In genomic region chr5:148382961-148383360, GRCh38 we compare ENCODE assay signal across 9 cellular contexts. TPM values are rescaled to one million over a fixed set of nuclear protein-coding genes. Genes with fewer than 3 reads are reported as not detected.
DNase-seq lines count a peak whose midpoint lies in the region; ATAC-seq, FAIRE-seq and TF ChIP-seq lines count a peak whose summit lies in the region.
"Had no signal": no experiment of that assay in that cellular context is flagged by ENCODE, and none has a peak within 500 bp of the region (broad histone marks: within the 10 kb centered on the region; RNA-seq: fewer than 3 reads in every experiment).

No MANE protein-coding gene starts in this region.

- H3K36me3 ChIP-seq in Caco-2 (ENCODE audit: control insufficient read depth, insufficient read depth, low read length) (no peaks in the 10 kb centered on the region), PC-3 (ENCODE audit: low read depth, low read length) (peaks cover 2% of the 10 kb centered on the region; the same call in 1 of the 2 replicates), pancreas (no peaks in the 10 kb centered on the region)

- BruUV-seq in Caco-2 (replicated peaks; lab: Mats Ljungman, UMichigan) (TSS peak; percentile 91), PC-3 (replicated peaks; lab: Mats Ljungman, UMichigan) (no TSS peak)

- CTCF ChIA-PET in Caco-2 (lab: Charles Lee): interaction anchor here (0.7 kb wide), 1 partner anchor 58 kb away, joined by 3 read pairs; no protein-coding TSS in a partner anchor
- CTCF ChIA-PET in PC-3 (lab: Charles Lee): no interaction called here

- intact Hi-C loops in Caco-2 (cut with micrococcal nuclease; ENCODE audit: unreplicated experiment): loop anchor here (1.0 to 2.0 kb wide), 2 partner anchors 15 to 236 kb away; no protein-coding TSS in a partner anchor
- intact Hi-C loops in PC-3 (cut with micrococcal nuclease): no loop called here
- intact Hi-C loops in pancreas (cut with DNase I): no loop called here
- intact Hi-C loops in posterior cingulate gyrus (cut with DNase I): no loop called here

- H3K9me2 ChIP-seq in PC-3 (replicated peaks; ENCODE audit: low read length): no peaks in the 10 kb centered on the region

- WGBS in pancreas, 2 donors: 15% methylated on average over 4 of the region's 4 CpGs

- H3K27me3 ChIP-seq in Caco-2 (replicated peaks; ENCODE audit: control insufficient read depth, insufficient read depth, low read length): no peaks in the 10 kb centered on the region
- no peaks in the 10 kb centered on the region for H3K27me3 ChIP-seq in PC-3 (ENCODE audit: low read length)
- no peaks in the 10 kb centered on the region for H3K27me3 ChIP-seq in pancreas

- peaks cover 9% of the 10 kb centered on the region for H3K36me3 Mint-ChIP-seq in Caco-2 (ENCODE audit: insufficient read depth, unreplicated experiment)

- H3K9ac ChIP-seq in PC-3 (ENCODE audit: low read length): peak overlapping the region; percentile 95

- DNase-seq in Caco-2 (no peak), PC-3 (peak; percentile 18), epithelial cell of proximal tubule (ENCODE audit: low read depth) (no peak), pancreas (no peak), iPS-NIHi7 (ENCODE audit: extremely low spot score) (no peak), NCI-H2029 (lab: John Stamatoyannopoulos, UW) (no peak), posterior cingulate gyrus (no peak)

- H3K79me2 ChIP-seq in PC-3 (ENCODE audit: low read length): peaks cover 49% of the 10 kb centered on the region

- peak overlapping the region; percentile 98 for H3K27ac Mint-ChIP-seq in Caco-2 (ENCODE audit: unreplicated experiment)

- POLR2A ChIA-PET in Caco-2 (lab: Charles Lee) (interaction anchor here (0.8 to 1.1 kb wide), 2 partner anchors 16 to 22 kb away, joined by 3 to 5 read pairs; no protein-coding TSS in a partner anchor), PC-3 (lab: Charles Lee; ENCODE audit: unreplicated experiment) (interaction anchor here (0.6 kb wide), 1 partner anchor 203 kb away, joined by 3 read pairs; no protein-coding TSS in a partner anchor)

- H3K4me3 ChIP-seq in Caco-2 (ENCODE audit: low read depth, low read length) (peak overlapping the region; percentile 74), PC-3 (ENCODE audit: low read length) (peak overlapping the region; percentile 91), epithelial cell of proximal tubule (ENCODE audit: low read depth, low read length) (peak overlapping the region; percentile 90), pancreas (peak overlapping the region; percentile 64 to 96 (median 72))

- H3K4me2 ChIP-seq in PC-3 (ENCODE audit: low read length): peak overlapping the region; percentile 98

- ATAC-seq in PC-3: no peak
- peak in 3 of 4 donors; percentile 12 to 24 (median 15) for ATAC-seq in pancreas
- ATAC-seq in GM21576 (IDR thresholded peaks at IDR 0.05; ENCODE audit: unreplicated experiment): no peak

- H3F3A ChIP-seq in PC-3 (ENCODE audit: low read length, unreplicated experiment): no peaks in the 10 kb centered on the region

- H3K4me1 ChIP-seq in Caco-2 (peaks cover 16% of the 10 kb centered on the region), PC-3 (ENCODE audit: insufficient read depth, low read length) (peaks cover 43% of the 10 kb centered on the region), pancreas (peaks cover 10 to 18% (median 13%) of the 10 kb centered on the region in 3 donors)

- TF ChIP-seq CTCF in Caco-2 (IDR thresholded peaks at IDR 0.05; ENCODE audit: insufficient read depth in 1 of 2, low read depth in 1 of 2, low read length in 1 of 2, severe bottlenecking in 1 of 2, unreplicated experiment in 1 of 2) (no peak), PC-3 (conservative IDR thresholded peaks at IDR 0.05; ENCODE audit: low read depth, low read length) (no peak), epithelial cell of proximal tubule (conservative IDR thresholded peaks at IDR 0.05; ENCODE audit: low read depth, low read length) (no peak), pancreas (IDR thresholded peaks at IDR 0.05) (no peak)

- H3K9me3 Mint-ChIP-seq in Caco-2 (ENCODE audit: unreplicated experiment): peaks cover 11% of the 10 kb centered on the region

- peak overlapping the region; percentile 56; the same call in 1 of the 2 replicates for H3K27ac ChIP-seq in PC-3 (ENCODE audit: low read length)
- H3K27ac ChIP-seq in pancreas: peak overlapping the region in 2 of 4 donors; percentile 80 to 89

- H3K9me3 ChIP-seq in Caco-2 (no peaks in the 10 kb centered on the region), PC-3 (ENCODE audit: low read length) (no peaks in the 10 kb centered on the region), pancreas (no peaks in the 10 kb centered on the region)

- no peaks in the 10 kb centered on the region for H4K20me1 ChIP-seq in PC-3 (ENCODE audit: low read length)

- peak overlapping the region; percentile 92 for H3K4me3 Mint-ChIP-seq in Caco-2 (ENCODE audit: unreplicated experiment)

- H2AFZ ChIP-seq in PC-3 (ENCODE audit: low read length): peak overlapping the region; percentile 91

- peaks cover 15% of the 10 kb centered on the region for H3K4me1 Mint-ChIP-seq in Caco-2 (ENCODE audit: low read depth, unreplicated experiment)

- no peaks in the 10 kb centered on the region for H3K27me3 Mint-ChIP-seq in Caco-2 (ENCODE audit: insufficient read depth, unreplicated experiment)

- FAIRE-seq in pancreas (lab: Jason Lieb, UNC): no peak

RNA-seq across cellular contexts. Expression of gene FBXO38, which starts 0.8 kb away (rescaled TPM):
- total RNA-seq in Caco-2 (2022): 36.7 and 45.5 TPM in 2 replicates
- total RNA-seq in PC-3 (2014; rRNA removed): 42.7 and 52.3 TPM in 2 replicates
- 26.1 and 29.2 TPM in 2 replicates for total RNA-seq in epithelial cell of proximal tubule
- total RNA-seq in pancreas: 10 to 100 TPM; 14.0 to 24.3 (median 17.0) TPM
- polyA plus RNA-seq in pancreas: 10 to 100 TPM in 1 of 2 donors, 1 to 10 TPM in 1; 7.0 to 11.5 TPM

RNA-seq across cellular contexts. Expression of gene SPINK9, which starts 47.6 kb away (rescaled TPM):
- total RNA-seq in Caco-2 (2022) (not detected in 2 replicates), PC-3 (2014; rRNA removed) (not detected in 2 replicates), epithelial cell of proximal tubule (not detected in 2 replicates), pancreas (under 1 TPM in 1 of 6 donors, not detected in 5; 0.38 TPM)
- not detected for polyA plus RNA-seq in pancreas
- total RNA-seq: glomerular endothelial cell had no signal

Comparison
In these comparisons a context has a peak if more than half of its experiments do, and no peak if none do; other contexts are left out.
1. ATAC-seq: peak in pancreas (3 of 4); none in PC-3 (single experiment) and GM21576 (single experiment).
2. Peak in every context shown above with its lines, with median percentiles within 50 percentile points of each other: H3K4me3 ChIP-seq.